ENCODE assay signal across 20 cellular contexts in genomic region chr12:102016472-102016871, GRCh38. TPM values are rescaled to one million over a fixed set of nuclear protein-coding genes. Genes with fewer than 3 reads are reported as not detected.
A peak's percentile ranks its signal among the peaks of the same experiment; 100 is the strongest.
DNase-seq lines count a peak whose midpoint lies in the region; FAIRE-seq and TF ChIP-seq lines count a peak whose summit lies in the region.
"Had no signal": no experiment of that assay in that cellular context is flagged by ENCODE, and none has a peak within 500 bp of the region (broad histone marks: within the 10 kb centered on the region; RNA-seq: fewer than 3 reads in every experiment).

No MANE protein-coding gene starts in this region.

- no peaks in the 10 kb centered on the region for H3K27me3 ChIP-seq in GM23248 (replicated peaks; ENCODE audit: insufficient read depth)
- H3K27me3 ChIP-seq: BE2C, SJSA1 had no signal

- in situ Hi-C loops in GM23248 (cut with MboI) (no loop called here), GM13977 (cut with MboI; ENCODE audit: low pct_unique_long_range_greater_than_20kb, low sequenced_read_pairs, unreplicated experiment) (no loop called here)

- H3K9me3 Mint-ChIP-seq in CD14-positive monocyte: no peaks in the 10 kb centered on the region
- H3K9me3 Mint-ChIP-seq: CD4-positive, alpha-beta memory T cell had no signal

- H3K9me2 ChIP-seq in GM23248 (ENCODE audit: insufficient read depth): no peaks in the 10 kb centered on the region

- H4K20me1 ChIP-seq in GM23248 (ENCODE audit: insufficient read depth): no peaks in the 10 kb centered on the region

- H3K4me2 ChIP-seq in GM23248 (ENCODE audit: unreplicated experiment): no peak overlapping the region

- H3K27ac Mint-ChIP-seq in CD14-positive monocyte: no peak overlapping the region

- no peak overlapping the region for H3K4me3 Mint-ChIP-seq in CD14-positive monocyte
- H3K4me3 Mint-ChIP-seq: CD4-positive, alpha-beta memory T cell had no signal

- H3K9ac ChIP-seq in GM23248: no peak overlapping the region

- H3K4me1 ChIP-seq in GM23248 (ENCODE audit: insufficient read depth): 0 out of 2 replicates have a peak, but pooled peaks cover 9% of the 10 kb centered on the region
- H3K4me1 ChIP-seq: BE2C, HAP-1, SJSA1 had no signal

- H3K9me3 ChIP-seq in GM23248 (ENCODE audit: low read depth): no peaks in the 10 kb centered on the region
- H3K9me3 ChIP-seq: BE2C, HAP-1, SJSA1 had no signal

- intact Hi-C loops in CD14-positive monocyte (cut with micrococcal nuclease): no loop called here

- DNase-seq in ELR (ENCODE audit: low read depth) (peak; percentile 61), GM23248 (peak; percentile 36), epithelial cell of esophagus (ENCODE audit: low read depth) (peak; percentile 8), GM13977 (ENCODE audit: low spot score) (no peak), coronary artery (ENCODE audit: low spot score) (no peak), Ammon's horn (ENCODE audit: low spot score) (no peak), CD14-positive monocyte (ENCODE audit: low spot score) (no peak)
- DNase-seq: BE2C; Calu3; CD4-positive, alpha-beta memory T cell; DMS53; NCI-H1092; NCI-H146; NCI-H2081; NCI-H748 treated with DMSO at 0.1 percent for 48 hours; OCI-M1 had no signal

- peak; percentile 39 for FAIRE-seq in TTC549 (lab: Jason Lieb, UNC)
- FAIRE-seq: HepG2 had no signal

- H3K79me2 ChIP-seq in GM23248 (ENCODE audit: insufficient read depth): no peaks in the 10 kb centered on the region

- no peak for TF ChIP-seq CTCF in epithelial cell of esophagus (IDR thresholded peaks at IDR 0.05; ENCODE audit: insufficient read depth, low read depth, low read length, missing control alignments)
- no peak for TF ChIP-seq CTCF in GM13977 (IDR thresholded peaks at IDR 0.05; ENCODE audit: extremely low read depth, insufficient read depth, missing control alignments)
- no peak for TF ChIP-seq CTCF in coronary artery (IDR thresholded peaks at IDR 0.05)
- no peak for TF ChIP-seq CTCF in CD14-positive monocyte (IDR thresholded peaks at IDR 0.05)

- H3K4me1 Mint-ChIP-seq in CD14-positive monocyte: peaks cover 6% of the 10 kb centered on the region
- H3K4me1 Mint-ChIP-seq: CD4-positive, alpha-beta memory T cell had no signal

- H3K36me3 Mint-ChIP-seq in CD14-positive monocyte: peaks cover 43 to 51% of the 10 kb centered on the region in 2 donors

- H3K4me3 ChIP-seq in GM23248 (no peak overlapping the region), epithelial cell of esophagus (ENCODE audit: low read length) (no peak overlapping the region), coronary artery (no peak overlapping the region)
- H3K4me3 ChIP-seq: HAP-1, SJSA1 had no signal

- peaks cover 32% of the 10 kb centered on the region; the same call in 1 of the 2 replicates for H3K36me3 ChIP-seq in GM23248 (ENCODE audit: low read depth)
- H3K36me3 ChIP-seq: BE2C, HAP-1 had no signal

- H3K27ac ChIP-seq in GM23248: no peak overlapping the region
- no peak overlapping the region for H3K27ac ChIP-seq in coronary artery
- H3K27ac ChIP-seq: SJSA1 had no signal

- no peaks in the 10 kb centered on the region for H3F3A ChIP-seq in GM23248 (ENCODE audit: insufficient read depth)

- H3K27me3 Mint-ChIP-seq in CD14-positive monocyte (ENCODE audit: low read depth in 3 of 3): peaks cover 0 to 2% (median 0%) of the 10 kb centered on the region in 3 donors
- H3K27me3 Mint-ChIP-seq: CD4-positive, alpha-beta memory T cell had no signal

- 36 to 39% methylated on average over 1 of the region's 1 CpG for WGBS in GM23248 (ENCODE audit: low coverage in 1 of 2, low lambda C conversion rate in 2 of 2, missing lambda C conversion rate in 2 of 2), 2 experiments

- H2AFZ ChIP-seq in GM23248: no peak overlapping the region

RNA-seq across cellular contexts. Expression of gene WASHC3, which starts 45.3 kb away (rescaled TPM):
- 98.3 and 103 TPM in 2 replicates for total RNA-seq in GM23248 (2014; rRNA removed; shearing (Covaris generic))
- polyA plus RNA-seq in GM23248 (2016; fragmentation: Nextera tagmentation; extraction: Ambion mirVana) (143 and 150 TPM in 2 replicates), CD14-positive monocyte (10 to 100 TPM; 66.2 to 75.8 TPM)

Comparison
In these comparisons a context has a peak if more than half of its experiments do, and no peak if none do; other contexts are left out.
1. DNase-seq: peak in ELR (single experiment), GM23248 (single experiment) and epithelial cell of esophagus (single experiment); none in GM13977 (single experiment), coronary artery (single experiment), Ammon's horn (single experiment) and CD14-positive monocyte (single experiment).